Comparison of ENCODE assay signal across 23 cellular contexts in genomic region chr6:42436825-42437224, GRCh38. TPM values are rescaled to one million over a fixed set of nuclear protein-coding genes. Genes with fewer than 3 reads are reported as not detected.
A peak's percentile ranks its signal among the peaks of the same experiment; 100 is the strongest.
DNase-seq lines count a peak whose midpoint lies in the region; ATAC-seq and TF ChIP-seq lines count a peak whose summit lies in the region.
"Had no signal": no experiment of that assay in that cellular context is flagged by ENCODE, and none has a peak within 500 bp of the region (broad histone marks: within the 10 kb centered on the region; RNA-seq: fewer than 3 reads in every experiment).

No MANE protein-coding gene starts in this region.

- H3K36me3 ChIP-seq in CD4-positive, CD25-positive, alpha-beta regulatory T cell (ENCODE audit: control insufficient read depth, insufficient read depth, low read length): peaks cover 15% of the 10 kb centered on the region
- H3K36me3 ChIP-seq: BE2C had no signal

- H4K8ac ChIP-seq in H9 (replicated peaks; ENCODE audit: insufficient read length, low read depth, low read length): no peak overlapping the region

- H3K4me2 ChIP-seq in H9 (ENCODE audit: insufficient read depth, insufficient read length, low read length): no peak overlapping the region
- H3K4me2 ChIP-seq: A549 had no signal

- no peak overlapping the region for H3T11ph ChIP-seq in H9 (ENCODE audit: low read length)

- H3K23me2 ChIP-seq in H9 (ENCODE audit: insufficient read length, low read depth, low read length, poor library complexity, severe bottlenecking): no peaks in the 10 kb centered on the region

- no peaks in the 10 kb centered on the region for H3K27me3 Mint-ChIP-seq in CD4-positive, CD25-positive, alpha-beta regulatory T cell
- no peaks in the 10 kb centered on the region for H3K27me3 Mint-ChIP-seq in H9 (ENCODE audit: low read depth)
- H3K27me3 Mint-ChIP-seq: CD4-positive, alpha-beta T cell had no signal

- H2BK120ac ChIP-seq in H9 (ENCODE audit: low read depth, low read length, poor library complexity, severe bottlenecking): no peak overlapping the region

- peaks cover 30% of the 10 kb centered on the region for H3K36me3 Mint-ChIP-seq in CD4-positive, CD25-positive, alpha-beta regulatory T cell
- peaks cover 20 to 29% (median 24%) of the 10 kb centered on the region in 3 experiments for H3K36me3 Mint-ChIP-seq in H9 (ENCODE audit: insufficient read depth in 1 of 3, low read depth in 3 of 3)

- TF ChIP-seq CTCF in H9 (conservative IDR thresholded peaks at IDR 0.05): no peak
- no peak for TF ChIP-seq CTCF in choroid plexus epithelial cell (conservative IDR thresholded peaks at IDR 0.05; ENCODE audit: low read depth, low read length)

- H2BK20ac ChIP-seq in H9 (ENCODE audit: low read depth, low read length, poor library complexity, severe bottlenecking): no peak overlapping the region

- H3K4me3 Mint-ChIP-seq in CD4-positive, CD25-positive, alpha-beta regulatory T cell: no peak overlapping the region
- no peak overlapping the region for H3K4me3 Mint-ChIP-seq in H9
- H3K4me3 Mint-ChIP-seq: CD4-positive, alpha-beta T cell had no signal

- peaks cover 24% of the 10 kb centered on the region for H3K4me1 ChIP-seq in CD4-positive, CD25-positive, alpha-beta regulatory T cell (ENCODE audit: control insufficient read depth, insufficient read depth, low read length, poor library complexity, severe bottlenecking)
- peaks cover 21% of the 10 kb centered on the region for H3K4me1 ChIP-seq in H9 (ENCODE audit: insufficient read depth, low read length)
- H3K4me1 ChIP-seq: Caco-2 had no signal

- H4K5ac ChIP-seq in H9 (ENCODE audit: insufficient read length, low read depth, low read length): no peak overlapping the region

- no peak overlapping the region for H2AK5ac ChIP-seq in H9 (ENCODE audit: insufficient read length, low read length)

- no peak overlapping the region for H2BK5ac ChIP-seq in H9 (ENCODE audit: insufficient read length, low read length)

- peaks cover 0 to 13% (median 4%) of the 10 kb centered on the region in 7 donors for H3K9me3 Mint-ChIP-seq in CD4-positive, CD25-positive, alpha-beta regulatory T cell
- H3K9me3 Mint-ChIP-seq in H9: peaks cover 17 to 18% of the 10 kb centered on the region in 2 experiments

- H4K20me1 ChIP-seq in H9 (ENCODE audit: control insufficient read depth, insufficient read depth, insufficient read length): no peaks in the 10 kb centered on the region

- H3K14ac ChIP-seq in H9 (ENCODE audit: insufficient read depth, low read length): no peak overlapping the region

- peaks cover 14% of the 10 kb centered on the region in 2 experiments for H3K9me3 ChIP-seq in CD4-positive, CD25-positive, alpha-beta regulatory T cell (ENCODE audit: control insufficient read depth in 2 of 2, low read length in 2 of 2)
- no peaks in the 10 kb centered on the region for H3K9me3 ChIP-seq in H9 (ENCODE audit: control insufficient read depth, low read depth, low read length)
- H3K9me3 ChIP-seq: BE2C, Caco-2 had no signal

- no peak overlapping the region for H3K9ac ChIP-seq in H9 (ENCODE audit: extremely low read depth, insufficient read length, low read length)

- DNase-seq in CD4-positive, CD25-positive, alpha-beta regulatory T cell: no peak
- DNase-seq in H9: no peak
- peak; percentile 47 for DNase-seq in choroid plexus epithelial cell (ENCODE audit: low read depth)
- peak; percentile 6 for DNase-seq in myocyte (ENCODE audit: low read depth)
- DNase-seq in T-helper 1 cell: no peak
- DNase-seq: BE2C; Caco-2; CD4-positive, alpha-beta T cell; DND-41; KBM-7; MM.1S; NCI-H1092; NCI-H1436 treated with DMSO at 0.1 percent for 48 hours; NCI-H2029; NCI-H2171 treated with DMSO at 0.1 percent for 48 hours; NCI-H524 treated with DMSO at 0.1 percent for 48 hours; NCI-H82 had no signal

- no peak for ATAC-seq in CD4-positive, CD25-positive, alpha-beta regulatory T cell (ENCODE audit: low read depth in 2 of 2)
- ATAC-seq in HG03095 (IDR thresholded peaks at IDR 0.05; ENCODE audit: unreplicated experiment) (no peak), HG03025 (IDR thresholded peaks at IDR 0.05; ENCODE audit: low FRiP score, unreplicated experiment) (no peak), HG02852 (IDR thresholded peaks at IDR 0.05; ENCODE audit: unreplicated experiment) (no peak)
- ATAC-seq: A549, Panc1, SK-N-SH treated with all-trans-retinoic acid at 6 μM for 48 hours had no signal

- H3K79me1 ChIP-seq in H9 (ENCODE audit: insufficient read depth, low read depth, low read length, poor library complexity, severe bottlenecking): no peaks in the 10 kb centered on the region

- H3K23ac ChIP-seq in H9 (ENCODE audit: insufficient read length, low read depth, low read length): no peak overlapping the region

- H4K91ac ChIP-seq in H9 (ENCODE audit: insufficient read length, low read depth, low read length): no peak overlapping the region

- no peak overlapping the region for H3K56ac ChIP-seq in H9 (ENCODE audit: insufficient read length, low read depth, low read length)

- no peak overlapping the region for H3K4me3 ChIP-seq in CD4-positive, CD25-positive, alpha-beta regulatory T cell (ENCODE audit: low read depth, low read length)
- no peak overlapping the region for H3K4me3 ChIP-seq in choroid plexus epithelial cell (ENCODE audit: low read depth, low read length)
- H3K4me3 ChIP-seq: A549 had no signal

- H2AFZ ChIP-seq in H9 (ENCODE audit: low read length): no peak overlapping the region

- no CpG with 5 or more reads among the region's 2 CpGs for WGBS in H9 (ENCODE audit: extremely low coverage, insufficient read length, low lambda C conversion rate)

- no peak overlapping the region for H3K18ac ChIP-seq in H9 (ENCODE audit: insufficient read length, low read depth, low read length)

- no peak overlapping the region for H2BK15ac ChIP-seq in H9 (ENCODE audit: low read depth, low read length)

- H3K27me3 ChIP-seq in CD4-positive, CD25-positive, alpha-beta regulatory T cell (ENCODE audit: control insufficient read depth, insufficient read depth, low read length): no peaks in the 10 kb centered on the region
- H3K27me3 ChIP-seq in H9 (ENCODE audit: insufficient read depth, low read length): no peaks in the 10 kb centered on the region
- H3K27me3 ChIP-seq: BE2C had no signal

- no peak overlapping the region for H3K27ac ChIP-seq in CD4-positive, CD25-positive, alpha-beta regulatory T cell (ENCODE audit: insufficient read depth, low read length, poor library complexity, severe bottlenecking)
- no peak overlapping the region for H3K27ac ChIP-seq in H9 (ENCODE audit: insufficient read length, low read depth, low read length)
- H3K27ac ChIP-seq: A549 had no signal

- no peak overlapping the region for H2BK12ac ChIP-seq in H9 (ENCODE audit: insufficient read length, low read depth, low read length)

- no peak overlapping the region for H3K4ac ChIP-seq in H9 (ENCODE audit: low read depth, low read length)

- peak overlapping the region; percentile 32 to 54 (median 42) for H3K27ac Mint-ChIP-seq in CD4-positive, CD25-positive, alpha-beta regulatory T cell
- H3K27ac Mint-ChIP-seq in H9: peak overlapping the region in 2 of 3 experiments; percentile 42 to 73; a peak in 2 of 7 replicates
- H3K27ac Mint-ChIP-seq: CD4-positive, alpha-beta T cell had no signal

- H3K4me1 Mint-ChIP-seq in CD4-positive, CD25-positive, alpha-beta regulatory T cell: peaks cover 13 to 58% (median 36%) of the 10 kb centered on the region in 4 donors
- H3K4me1 Mint-ChIP-seq in H9: peaks cover 47 to 53% of the 10 kb centered on the region in 2 experiments

- peaks cover 20% of the 10 kb centered on the region; the same call in 1 of the 2 replicates for H3K79me2 ChIP-seq in H9 (ENCODE audit: insufficient read depth, low read length)

RNA-seq across cellular contexts. Expression of gene TRERF1, which starts 14.9 kb away (rescaled TPM):
- total RNA-seq in CD4-positive, CD25-positive, alpha-beta regulatory T cell: 55.7 TPM
- polyA plus RNA-seq in CD4-positive, CD25-positive, alpha-beta regulatory T cell: 1 to 10 TPM; 2.3 to 4.9 (median 4.2) TPM
- 18.0 and 19.7 TPM in 2 replicates for total RNA-seq in H9 (2021)
- total RNA-seq in myocyte: 1.6 and 1.8 TPM in 2 replicates
- 0.93 TPM for polyA plus RNA-seq in myocyte (2012)

Comparison
In these comparisons a context has a peak if more than half of its experiments do, and no peak if none do; other contexts are left out.
1. DNase-seq: peak in choroid plexus epithelial cell (single experiment) and myocyte (single experiment); none in CD4-positive, CD25-positive, alpha-beta regulatory T cell (0 of 3), H9 (single experiment) and T-helper 1 cell (0 of 5).